ENCODE assay signal across 1 cellular context in genomic region chr7:33062782-33063443, GRCh38.
TF ChIP-seq lines count a peak whose summit lies in the region.

No MANE protein-coding gene starts in this region.

TF ChIP-seq in K562, 482 proteins besides CTCF, POLR2A, EP300 and RAD21 (continued from another document):
- 0 out of 2 replicates have a peak, but pooled peaks have one; percentile 41 for TF ChIP-seq ZNF232 (CRISPR knock-in tag; IDR thresholded peaks at IDR 0.05)
- no peak for TF ChIP-seq ZSCAN29 (IDR thresholded peaks at IDR 0.05)
- peak; percentile 53; the same call in 1 of the 2 replicates for TF ChIP-seq RUNX1 (IDR thresholded peaks at IDR 0.05; ENCODE audit: low read depth)
- TF ChIP-seq ZNF124 (CRISPR knock-in tag; IDR thresholded peaks at IDR 0.05): no peak
- TF ChIP-seq CREB1 (IDR thresholded peaks at IDR 0.05): no peak; the same call in 1 of the 2 replicates
- peak; percentile 65; the same call in 1 of the 2 replicates for TF ChIP-seq CREB1 (CRISPR knock-in tag; IDR thresholded peaks at IDR 0.05)
- 0 out of 2 replicates have a peak, but pooled peaks have one; percentile 14 for TF ChIP-seq ATF1 (CRISPR knock-in tag; IDR thresholded peaks at IDR 0.05)
- TF ChIP-seq ATF1 (tag; IDR thresholded peaks at IDR 0.05): peak; percentile 53
- TF ChIP-seq POLR2G (IDR thresholded peaks at IDR 0.05; ENCODE audit: low read depth, low read length): peak; percentile 85
- TF ChIP-seq ZBTB1 (CRISPR knock-in tag; IDR thresholded peaks at IDR 0.05; ENCODE audit: borderline replicate concordance, low read depth): 0 out of 2 replicates have a peak, but pooled peaks have one; percentile 26
- TF ChIP-seq HCFC1 (IDR thresholded peaks at IDR 0.05; ENCODE audit: low read depth, low read length): peak; percentile 89
- TF ChIP-seq EWSR1 (IDR thresholded peaks at IDR 0.05; ENCODE audit: borderline replicate concordance, low read depth, partially characterized antibody): no peak
- no peak for TF ChIP-seq CBX3 (IDR thresholded peaks at IDR 0.05; ENCODE audit: borderline replicate concordance in 1 of 2, low read length in 2 of 2)
- TF ChIP-seq CBX8 (IDR thresholded peaks at IDR 0.05; ENCODE audit: borderline replicate concordance, extremely low read depth, low read depth, low read length, poor library complexity, severe bottlenecking): no peak
- TF ChIP-seq SMARCE1 (IDR thresholded peaks at IDR 0.05): 0 out of 2 replicates have a peak, but pooled peaks have one; percentile 39
- TF ChIP-seq ZNF274 (IDR thresholded peaks at IDR 0.05; ENCODE audit: borderline replicate concordance, low read depth, low read length): no peak
- TF ChIP-seq KLF1 (tag; IDR thresholded peaks at IDR 0.05): peak; percentile 93; the same call in 1 of the 2 replicates
- TF ChIP-seq NR2C1 (IDR thresholded peaks at IDR 0.05): no peak
- peak; percentile 48; the same call in 1 of the 2 replicates for TF ChIP-seq NR2C1 (tag; IDR thresholded peaks at IDR 0.05)
- peak; percentile 56; the same call in 1 of the 2 replicates for TF ChIP-seq TGIF2 (CRISPR knock-in tag; IDR thresholded peaks at IDR 0.05)
- TF ChIP-seq STAT6 (CRISPR knock-in tag; IDR thresholded peaks at IDR 0.05): no peak
- TF ChIP-seq PHF8 (IDR thresholded peaks at IDR 0.05; ENCODE audit: borderline replicate concordance, low read length): peak; percentile 81; the same call in 1 of the 2 replicates
- TF ChIP-seq ZNF76 (CRISPR knock-in tag; IDR thresholded peaks at IDR 0.05; ENCODE audit: borderline replicate concordance): no peak
- no peak for TF ChIP-seq ARNT (IDR thresholded peaks at IDR 0.05)
